ENCODE assay signal across 13 cellular contexts in genomic region chr20:31868853-31869672, GRCh38. TPM values are rescaled to one million over a fixed set of nuclear protein-coding genes. Genes with fewer than 3 reads are reported as not detected.
DNase-seq lines count a peak whose midpoint lies in the region; ATAC-seq and TF ChIP-seq lines count a peak whose summit lies in the region.
"Had no signal": no experiment of that assay in that cellular context is flagged by ENCODE, and none has a peak within 500 bp of the region (broad histone marks: within the 10 kb centered on the region; RNA-seq: fewer than 3 reads in every experiment).

No MANE protein-coding gene starts in this region.

- H3K27me3 ChIP-seq in WERI-Rb-1 (ENCODE audit: insufficient read depth, low read depth, severe bottlenecking): no peaks in the 10 kb centered on the region
- H3K27me3 ChIP-seq in iPS-18a (ENCODE audit: control insufficient read depth, insufficient read depth, low read length): peaks cover 32% of the 10 kb centered on the region

- TF ChIP-seq CTCF in activated CD8-positive, alpha-beta T cell treated with anti-CD3 and anti-CD28 coated beads for 36 hours (IDR thresholded peaks at IDR 0.05): no peak
- TF ChIP-seq CTCF in WERI-Rb-1 (IDR thresholded peaks at IDR 0.05; ENCODE audit: low read depth, low read length): no peak

- H3K9me3 ChIP-seq in WERI-Rb-1 (ENCODE audit: severe bottlenecking) (no peaks in the 10 kb centered on the region), iPS-18a (ENCODE audit: control insufficient read depth, low read depth, low read length) (no peaks in the 10 kb centered on the region)
- H3K9me3 ChIP-seq: transverse colon had no signal

- peaks cover 8% of the 10 kb centered on the region for H3K4me1 Mint-ChIP-seq in activated CD8-positive, alpha-beta T cell treated with anti-CD3 and anti-CD28 coated beads for 36 hours (ENCODE audit: low read depth)
- H3K4me1 Mint-ChIP-seq in activated CD8-positive, alpha-beta T cell treated with anti-CD3 and anti-CD28 coated beads, Interleukin-2, amount 10 ng/mL, durations not matched to agents 7 days and 5 days (ENCODE audit: low read depth): peaks cover 14% of the 10 kb centered on the region
- peaks cover 38% of the 10 kb centered on the region for H3K4me1 Mint-ChIP-seq in stimulated activated memory B cell treated with anti-CD40 and anti-IgM and Interleukin-4, amounts not matched to agents 10 μg/mL and 1 μg/mL and 100 μg/mL, for 72 hours

- H3K4me3 ChIP-seq in WERI-Rb-1 (ENCODE audit: low read depth, low read length) (peak overlapping the region; percentile 73), iPS-18a (ENCODE audit: low read length) (peak overlapping the region; percentile 56)

- peaks cover 31% of the 10 kb centered on the region for H3K27me3 Mint-ChIP-seq in activated CD8-positive, alpha-beta T cell treated with anti-CD3 and anti-CD28 coated beads for 36 hours
- H3K27me3 Mint-ChIP-seq in activated CD8-positive, alpha-beta T cell treated with anti-CD3 and anti-CD28 coated beads, Interleukin-2, amount 10 ng/mL, durations not matched to agents 7 days and 5 days (ENCODE audit: low read depth): peaks cover 47% of the 10 kb centered on the region
- H3K27me3 Mint-ChIP-seq in stimulated activated memory B cell treated with anti-CD40 and anti-IgM and Interleukin-4, amounts not matched to agents 10 μg/mL and 1 μg/mL and 100 μg/mL, for 72 hours: peaks cover 31% of the 10 kb centered on the region

- no peaks in the 10 kb centered on the region for H3K9me3 Mint-ChIP-seq in activated CD8-positive, alpha-beta T cell treated with anti-CD3 and anti-CD28 coated beads for 36 hours
- H3K9me3 Mint-ChIP-seq in activated CD8-positive, alpha-beta T cell treated with anti-CD3 and anti-CD28 coated beads, Interleukin-2, amount 10 ng/mL, durations not matched to agents 7 days and 5 days (ENCODE audit: insufficient read depth): no peaks in the 10 kb centered on the region
- no peaks in the 10 kb centered on the region for H3K9me3 Mint-ChIP-seq in stimulated activated memory B cell treated with anti-CD40 and anti-IgM and Interleukin-4, amounts not matched to agents 10 μg/mL and 1 μg/mL and 100 μg/mL, for 72 hours

- DNase-seq in activated CD8-positive, alpha-beta T cell treated with anti-CD3 and anti-CD28 coated beads for 36 hours: no peak
- no peak for DNase-seq in activated CD8-positive, alpha-beta T cell treated with anti-CD3 and anti-CD28 coated beads, Interleukin-2, amount 10 ng/mL, durations not matched to agents 7 days and 5 days
- no peak for DNase-seq in WERI-Rb-1
- DNase-seq in activated CD8-positive, alpha-beta memory T cell treated with anti-CD3 and anti-CD28 coated beads, Interleukin-2, amount 50 U/mL, for 48 hours: no peak
- DNase-seq: activated CD4-positive, alpha-beta T cell treated with anti-CD3 and anti-CD28 coated beads for 1 hour; NCI-H2081; RPMI8226 had no signal

- H3K36me3 Mint-ChIP-seq in activated CD8-positive, alpha-beta T cell treated with anti-CD3 and anti-CD28 coated beads for 36 hours (ENCODE audit: low read depth): no peaks in the 10 kb centered on the region
- H3K36me3 Mint-ChIP-seq in activated CD8-positive, alpha-beta T cell treated with anti-CD3 and anti-CD28 coated beads, Interleukin-2, amount 10 ng/mL, durations not matched to agents 7 days and 5 days (ENCODE audit: low read depth): peaks cover 2% of the 10 kb centered on the region
- H3K36me3 Mint-ChIP-seq in stimulated activated memory B cell treated with anti-CD40 and anti-IgM and Interleukin-4, amounts not matched to agents 10 μg/mL and 1 μg/mL and 100 μg/mL, for 72 hours: no peaks in the 10 kb centered on the region

- H3K27ac ChIP-seq in WERI-Rb-1: no peak overlapping the region; the same call in 1 of the 2 replicates
- no peak overlapping the region for H3K27ac ChIP-seq in iPS-18a (ENCODE audit: low read length)

- no peak for ATAC-seq in activated CD8-positive, alpha-beta T cell treated with anti-CD3 and anti-CD28 coated beads for 36 hours
- ATAC-seq in activated CD8-positive, alpha-beta T cell treated with anti-CD3 and anti-CD28 coated beads, Interleukin-2, amount 10 ng/mL, durations not matched to agents 7 days and 5 days: no peak
- no peak for ATAC-seq in stimulated activated memory B cell treated with anti-CD40 and anti-IgM and Interleukin-4, amounts not matched to agents 10 μg/mL and 1 μg/mL and 100 μg/mL, for 72 hours
- ATAC-seq in HG03565 (IDR thresholded peaks at IDR 0.05; ENCODE audit: unreplicated experiment): no peak
- ATAC-seq in HG03039 (IDR thresholded peaks at IDR 0.05; ENCODE audit: unreplicated experiment): no peak

- intact Hi-C loops in activated CD8-positive, alpha-beta T cell treated with anti-CD3 and anti-CD28 coated beads for 36 hours (cut with micrococcal nuclease): no loop called here

- H3K36me3 ChIP-seq in WERI-Rb-1 (peaks cover 6% of the 10 kb centered on the region; the same call in 1 of the 2 replicates), iPS-18a (ENCODE audit: control insufficient read depth, low read depth, low read length) (no peaks in the 10 kb centered on the region)
- H3K36me3 ChIP-seq: transverse colon had no signal

- H3K4me1 ChIP-seq in iPS-18a (ENCODE audit: control insufficient read depth, low read depth, low read length): peaks cover 3% of the 10 kb centered on the region

- H3K4me3 Mint-ChIP-seq in activated CD8-positive, alpha-beta T cell treated with anti-CD3 and anti-CD28 coated beads for 36 hours: peak overlapping the region; percentile 69
- H3K4me3 Mint-ChIP-seq in activated CD8-positive, alpha-beta T cell treated with anti-CD3 and anti-CD28 coated beads, Interleukin-2, amount 10 ng/mL, durations not matched to agents 7 days and 5 days: no peak overlapping the region
- peak overlapping the region; percentile 83 for H3K4me3 Mint-ChIP-seq in stimulated activated memory B cell treated with anti-CD40 and anti-IgM and Interleukin-4, amounts not matched to agents 10 μg/mL and 1 μg/mL and 100 μg/mL, for 72 hours

- CTCF ChIA-PET in activated CD8-positive, alpha-beta T cell treated with anti-CD3 and anti-CD28 coated beads for 36 hours (lab: Charles Lee): interaction anchor here (1.5 kb wide), 1 partner anchor 16 kb away, joined by 7 read pairs; no protein-coding TSS in a partner anchor
- CTCF ChIA-PET in activated CD8-positive, alpha-beta T cell treated with anti-CD3 and anti-CD28 coated beads, Interleukin-2, amount 10 ng/mL, durations not matched to agents 7 days and 5 days (lab: Charles Lee): interaction anchor here (1.3 kb wide), 1 partner anchor 17 kb away, joined by 4 read pairs; no protein-coding TSS in a partner anchor

- H3K27ac Mint-ChIP-seq in activated CD8-positive, alpha-beta T cell treated with anti-CD3 and anti-CD28 coated beads for 36 hours: no peak overlapping the region
- H3K27ac Mint-ChIP-seq in activated CD8-positive, alpha-beta T cell treated with anti-CD3 and anti-CD28 coated beads, Interleukin-2, amount 10 ng/mL, durations not matched to agents 7 days and 5 days: no peak overlapping the region
- H3K27ac Mint-ChIP-seq in stimulated activated memory B cell treated with anti-CD40 and anti-IgM and Interleukin-4, amounts not matched to agents 10 μg/mL and 1 μg/mL and 100 μg/mL, for 72 hours: peak overlapping the region; percentile 78

- POLR2A ChIA-PET in activated CD8-positive, alpha-beta T cell treated with anti-CD3 and anti-CD28 coated beads for 36 hours (lab: Charles Lee): interaction anchor here (1.1 kb wide), 1 partner anchor 150 kb away, joined by 3 read pairs; no protein-coding TSS in a partner anchor
- POLR2A ChIA-PET in activated CD8-positive, alpha-beta T cell treated with anti-CD3 and anti-CD28 coated beads, Interleukin-2, amount 10 ng/mL, durations not matched to agents 7 days and 5 days (lab: Charles Lee): no interaction called here

- no peak overlapping the region for H3K9ac ChIP-seq in iPS-18a (ENCODE audit: low read length)

RNA-seq across cellular contexts. Expression of gene DUSP15, which starts 1.3 kb away (rescaled TPM):
- not detected for total RNA-seq in activated CD8-positive, alpha-beta T cell treated with anti-CD3 and anti-CD28 coated beads for 36 hours
- not detected for total RNA-seq in activated CD8-positive, alpha-beta T cell treated with anti-CD3 and anti-CD28 coated beads, Interleukin-2, amount 10 ng/mL, durations not matched to agents 7 days and 5 days
- total RNA-seq: A673 had no signal

RNA-seq across cellular contexts. Expression of gene TTLL9, which starts 1.4 kb away (rescaled TPM):
- total RNA-seq in activated CD8-positive, alpha-beta T cell treated with anti-CD3 and anti-CD28 coated beads for 36 hours: not detected
- not detected for total RNA-seq in activated CD8-positive, alpha-beta T cell treated with anti-CD3 and anti-CD28 coated beads, Interleukin-2, amount 10 ng/mL, durations not matched to agents 7 days and 5 days
- total RNA-seq: A673, transverse colon had no signal

RNA-seq across cellular contexts. Expression of gene FOXS1, which starts 23.7 kb away (rescaled TPM):
- total RNA-seq in activated CD8-positive, alpha-beta T cell treated with anti-CD3 and anti-CD28 coated beads for 36 hours: not detected
- total RNA-seq in activated CD8-positive, alpha-beta T cell treated with anti-CD3 and anti-CD28 coated beads, Interleukin-2, amount 10 ng/mL, durations not matched to agents 7 days and 5 days: not detected
- total RNA-seq: A673 had no signal

RNA-seq across cellular contexts. Expression of gene MYLK2, which starts 49.9 kb away (rescaled TPM):
- total RNA-seq in activated CD8-positive, alpha-beta T cell treated with anti-CD3 and anti-CD28 coated beads for 36 hours: under 1 TPM; 0.13 to 0.27 TPM
- total RNA-seq in activated CD8-positive, alpha-beta T cell treated with anti-CD3 and anti-CD28 coated beads, Interleukin-2, amount 10 ng/mL, durations not matched to agents 7 days and 5 days: under 1 TPM; 0.66 to 0.89 TPM
